ENCODE assay signal across 8 cellular contexts in the genomic region with DNA sequence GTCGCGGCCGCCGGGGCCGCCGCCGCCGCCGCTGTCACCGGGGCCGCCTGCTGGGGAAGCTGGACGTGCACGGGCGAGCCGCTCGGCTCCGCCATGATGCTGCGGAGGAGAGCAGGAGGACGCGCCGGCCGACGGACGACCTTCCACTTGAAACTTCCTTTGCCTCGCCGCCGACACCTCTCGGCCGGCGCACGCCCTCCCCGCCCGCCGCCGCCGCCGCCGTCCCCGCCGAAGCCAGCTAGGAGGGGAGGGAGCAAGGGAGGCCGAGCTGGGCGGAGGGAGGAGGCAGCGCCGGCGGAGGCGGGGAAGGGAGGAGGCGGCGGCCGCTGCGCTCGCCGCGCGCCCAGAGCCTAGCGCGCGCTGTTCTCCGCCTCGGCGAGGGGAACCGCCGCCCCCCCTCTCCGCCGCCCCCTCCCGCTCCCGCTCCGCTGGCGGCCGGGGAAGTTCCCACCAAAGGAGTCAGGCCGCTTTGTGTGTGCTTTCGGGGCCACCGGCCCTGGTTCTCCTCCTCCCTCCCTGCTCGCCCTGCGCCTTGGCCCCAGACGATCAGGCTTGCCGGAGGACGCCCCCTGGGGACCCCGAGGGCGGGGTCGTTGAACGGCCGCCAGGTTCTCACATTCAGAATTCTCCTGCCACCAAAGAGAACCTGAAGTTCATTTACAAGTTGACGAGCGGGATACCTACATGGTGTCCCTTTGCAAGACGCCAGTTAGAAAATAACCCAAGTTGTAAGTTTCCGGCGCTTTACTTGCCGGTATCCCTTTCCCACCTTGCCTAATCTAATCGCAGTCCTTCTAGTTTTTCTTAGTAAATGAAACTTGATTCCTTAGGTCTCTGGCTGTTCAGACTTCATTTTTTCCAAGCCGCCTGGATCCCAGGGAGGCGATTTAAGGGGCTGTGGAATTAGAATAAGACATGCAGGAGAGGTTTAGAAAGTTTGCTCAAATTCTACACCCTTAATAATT. TPM values are rescaled to one million over a fixed set of nuclear protein-coding genes. Genes with fewer than 3 reads are reported as not detected.
DNase-seq lines count a peak whose midpoint lies in the region; ATAC-seq and TF ChIP-seq lines count a peak whose summit lies in the region.

A gene (minus strand): TSS at position 255 of the 965 bp plus-strand sequence. CDS start 160 bp downstream, at position 95.

- TF ChIP-seq CTCF in osteocyte (IDR thresholded peaks at IDR 0.05): no peak

- H3K36me3 ChIP-seq in HAP-1 (replicated peaks): no peaks in the 10 kb centered on the region
- H3K36me3 ChIP-seq in MG63: peaks cover 8% of the 10 kb centered on the region
- H3K36me3 ChIP-seq in thymus (ENCODE audit: control insufficient read depth, insufficient read depth): no peaks in the 10 kb centered on the region

- ATAC-seq in activated naive CD8-positive, alpha-beta T cell treated with anti-CD3 and anti-CD28 coated beads, Interleukin-2, amount 10 ng/mL, durations not matched to agents 7 days and 5 days (ENCODE audit: low read depth): peak; percentile 73

- H3K4me1 Mint-ChIP-seq in activated naive CD8-positive, alpha-beta T cell treated with anti-CD3 and anti-CD28 coated beads, Interleukin-2, amount 10 ng/mL, durations not matched to agents 7 days and 5 days: peaks cover 29% of the 10 kb centered on the region
- H3K4me1 Mint-ChIP-seq in osteocyte (ENCODE audit: unreplicated experiment): peaks cover 43% of the 10 kb centered on the region

- H3K27ac Mint-ChIP-seq in activated naive CD8-positive, alpha-beta T cell treated with anti-CD3 and anti-CD28 coated beads, Interleukin-2, amount 10 ng/mL, durations not matched to agents 7 days and 5 days: peak within 1 kb of the TSS; percentile 94
- H3K27ac Mint-ChIP-seq in osteocyte (ENCODE audit: unreplicated experiment): peak within 1 kb of the TSS; percentile 90

- peak within 1 kb of the TSS; percentile 94 for H3K4me3 Mint-ChIP-seq in activated naive CD8-positive, alpha-beta T cell treated with anti-CD3 and anti-CD28 coated beads, Interleukin-2, amount 10 ng/mL, durations not matched to agents 7 days and 5 days
- H3K4me3 Mint-ChIP-seq in osteocyte (ENCODE audit: unreplicated experiment): peak within 1 kb of the TSS; percentile 86

- H3K27me3 ChIP-seq in HAP-1 (ENCODE audit: low read depth) (no peaks in the 10 kb centered on the region), MG63 (no peaks in the 10 kb centered on the region), thymus (ENCODE audit: control insufficient read depth, insufficient read depth) (no peaks in the 10 kb centered on the region)

- H3K4me1 ChIP-seq in HAP-1 (peaks cover 36% of the 10 kb centered on the region), thymus (ENCODE audit: control insufficient read depth, insufficient read depth, low read length) (peaks cover 23% of the 10 kb centered on the region)

- intact Hi-C loops in head of caudate nucleus (cut with DNase I): loop anchor here (5.0 kb wide), 1 partner anchor 110 kb away; no protein-coding TSS in a partner anchor

- in situ Hi-C loops in HAP-1 (cut with MboI; ENCODE audit: low sequenced_read_pairs): no loop called here

- no peaks in the 10 kb centered on the region for H3K9me3 Mint-ChIP-seq in activated naive CD8-positive, alpha-beta T cell treated with anti-CD3 and anti-CD28 coated beads, Interleukin-2, amount 10 ng/mL, durations not matched to agents 7 days and 5 days
- H3K9me3 Mint-ChIP-seq in osteocyte (ENCODE audit: unreplicated experiment): no peaks in the 10 kb centered on the region

- POLR2A ChIA-PET in activated naive CD8-positive, alpha-beta T cell treated with anti-CD3 and anti-CD28 coated beads, Interleukin-2, amount 10 ng/mL, durations not matched to agents 7 days and 5 days (lab: Charles Lee): interaction anchor here (0.6 to 1.3 kb wide), 4 partner anchors 52 to 613 kb away, joined by 3 to 9 read pairs (median 4); no protein-coding TSS in a partner anchor

- DNase-seq in GDM1 (lab: John Stamatoyannopoulos, UW) (peak; percentile 83), HAP-1 (ENCODE audit: low spot score in 2 of 2) (peak; percentile 78 to 86), MG63 (peak; percentile 83), SKM-1 treated with dmso at 0.1 percent for 144 hours (lab: John Stamatoyannopoulos, UW; ENCODE audit: unreplicated experiment) (peak; percentile 73), head of caudate nucleus (peak in 41 of 42 donors; percentile 34 to 88 (median 74)), osteocyte (ENCODE audit: extremely low spot score, unreplicated experiment) (peak; percentile 90)
- peak; percentile 79 for DNase-seq in activated naive CD8-positive, alpha-beta T cell treated with anti-CD3 and anti-CD28 coated beads, Interleukin-2, amount 10 ng/mL, durations not matched to agents 7 days and 5 days

- peaks cover 5% of the 10 kb centered on the region for H3K27me3 Mint-ChIP-seq in activated naive CD8-positive, alpha-beta T cell treated with anti-CD3 and anti-CD28 coated beads, Interleukin-2, amount 10 ng/mL, durations not matched to agents 7 days and 5 days
- no peaks in the 10 kb centered on the region for H3K27me3 Mint-ChIP-seq in osteocyte (ENCODE audit: unreplicated experiment)

- no peaks in the 10 kb centered on the region for H3K9me3 ChIP-seq in HAP-1
- H3K9me3 ChIP-seq in MG63: peaks cover 7% of the 10 kb centered on the region; the same call in 1 of the 2 replicates
- no peaks in the 10 kb centered on the region for H3K9me3 ChIP-seq in thymus (ENCODE audit: control insufficient read depth)

- H3K27ac ChIP-seq in thymus (ENCODE audit: low read depth): peak within 1 kb of the TSS; percentile 87

- H3K4me3 ChIP-seq in HAP-1 (peak within 1 kb of the TSS; percentile 56), MG63 (peak within 1 kb of the TSS; percentile 73), thymus (ENCODE audit: low read length) (peak within 1 kb of the TSS; percentile 94)

- H3K36me3 Mint-ChIP-seq in activated naive CD8-positive, alpha-beta T cell treated with anti-CD3 and anti-CD28 coated beads, Interleukin-2, amount 10 ng/mL, durations not matched to agents 7 days and 5 days: peaks cover 5% of the 10 kb centered on the region
- H3K36me3 Mint-ChIP-seq in osteocyte (ENCODE audit: unreplicated experiment): no peaks in the 10 kb centered on the region

- under 1% methylated on average over 89 of the region's 91 CpGs for WGBS in thymus

RNA-seq across cellular contexts. Expression of the gene that starts here (rescaled TPM):
- total RNA-seq in MG63 (2014; rRNA removed; shearing (Covaris generic); ENCODE audit: low replicate concordance): 28.1 and 34.2 TPM in 2 replicates
- 10 to 100 TPM; 27.3 to 28.8 TPM for total RNA-seq in activated naive CD8-positive, alpha-beta T cell treated with anti-CD3 and anti-CD28 coated beads, Interleukin-2, amount 10 ng/mL, durations not matched to agents 7 days and 5 days
- total RNA-seq in osteocyte: 26.9 and 27.8 TPM in 2 replicates
- polyA plus RNA-seq in thymus: 30.7 TPM

Comparison
In these comparisons a context has a peak if more than half of its experiments do, and no peak if none do; other contexts are left out.
1. Peak in every context shown above with its lines: DNase-seq, ATAC-seq, H3K4me3 ChIP-seq and H3K27ac ChIP-seq.